Comparison of ENCODE assay signal across 8 cellular contexts in genomic region chr18:14178691-14179196, GRCh38. TPM values are rescaled to one million over a fixed set of nuclear protein-coding genes. Genes with fewer than 3 reads are reported as not detected.
DNase-seq lines count a peak whose midpoint lies in the region; ATAC-seq and TF ChIP-seq lines count a peak whose summit lies in the region.
"Not testable (repeated sequence)": the region's sequence is repeated elsewhere in the genome, so short reads cannot be mapped to it uniquely, and the experiment has no call there.

No MANE protein-coding gene starts in this region.

- H2AK5ac ChIP-seq in IMR-90 (ENCODE audit: low read depth, low read length) = not testable (repeated sequence)

- not testable (repeated sequence) for H3K79me1 ChIP-seq in IMR-90 (ENCODE audit: low read depth in 1 of 2, low read length in 2 of 2)

- not testable (repeated sequence) for H3K4me1 Mint-ChIP-seq in stimulated activated naive CD8-positive, alpha-beta T cell treated with anti-CD3 and anti-CD28 coated beads, Interleukin-15, amount 100 ng/mL, for 72 hours

- H3K4me3 ChIP-seq in IMR-90 (ENCODE audit: insufficient read depth, low read depth, low read length) (peak overlapping the region; percentile 31), foreskin fibroblast (ENCODE audit: low read depth in 1 of 2, low read length in 2 of 2) (peak overlapping the region in 1 of 2 donors; percentile 41)

- H3K23ac ChIP-seq in IMR-90 (ENCODE audit: low read depth, low read length) = not testable (repeated sequence)

- H3K9me3 ChIP-seq in ES-I3 (ENCODE audit: control insufficient read depth, insufficient read depth, low read length); IMR-90 (ENCODE audit: control insufficient read depth, insufficient read depth, low read length): not testable (repeated sequence)

- not testable (repeated sequence) for H3K9me1 ChIP-seq in IMR-90 (ENCODE audit: insufficient read depth, low read length)

- not testable (repeated sequence) for H2BK5ac ChIP-seq in IMR-90 (ENCODE audit: low read depth, low read length, poor library complexity, severe bottlenecking)

- not testable (repeated sequence) for H3K4me1 ChIP-seq in ES-I3 (ENCODE audit: insufficient read depth, low read length); IMR-90 (ENCODE audit: control insufficient read depth, insufficient read depth, low read length)

- CTCF ChIA-PET in IMR-90 (lab: Yijun Ruan, JAX) = not testable (repeated sequence)

- H4K8ac ChIP-seq in IMR-90 (ENCODE audit: low read depth in 2 of 2, low read length in 2 of 2) = not testable (repeated sequence)

- not testable (repeated sequence) for H3K27me3 ChIP-seq in IMR-90 (ENCODE audit: control insufficient read depth, insufficient read depth, low read length)

- not testable (repeated sequence) for H3K14ac ChIP-seq in IMR-90 (replicated peaks; ENCODE audit: low read depth, low read length)

- TF ChIP-seq RAD21 in IMR-90 (IDR thresholded peaks at IDR 0.05; ENCODE audit: low read length) = peak; percentile 20; the same call in 1 of the 2 replicates

- peak overlapping the region; percentile 30; the same call in 1 of the 2 replicates for H3K9ac ChIP-seq in ES-I3 (ENCODE audit: low read depth, low read length)
- not testable (repeated sequence) for H3K9ac ChIP-seq in IMR-90 (ENCODE audit: low read depth, low read length)

- H2AFZ ChIP-seq in IMR-90 (replicated peaks; ENCODE audit: low read length, poor library complexity) = not testable (repeated sequence)

- H2BK120ac ChIP-seq in IMR-90 (ENCODE audit: low read depth, low read length) = not testable (repeated sequence)

- H3K36me3 ChIP-seq in ES-I3 (ENCODE audit: insufficient read depth, low read length); IMR-90 (ENCODE audit: control insufficient read depth, insufficient read depth, low read length): not testable (repeated sequence)

- DNase-seq in IMR-90 (peak; percentile 0), SIG-M5 treated with dmso at 0.1 percent for 504 hours (lab: John Stamatoyannopoulos, UW; ENCODE audit: unreplicated experiment) (peak; percentile 2), foreskin fibroblast (peak; percentile 64 to 65), occipital lobe (lab: John Stamatoyannopoulos, UW) (peak; percentile 43)
- DNase-seq in activated effector memory CD4-positive, alpha-beta T cell treated with anti-CD3 and anti-CD28 coated beads, Interleukin-2, amount 50 U/mL, for 16 hours = peak; percentile 91
- DNase-seq in stimulated activated naive CD8-positive, alpha-beta T cell treated with anti-CD3 and anti-CD28 coated beads, Interleukin-15, amount 100 ng/mL, for 72 hours = peak; percentile 87 to 92

- H4K91ac ChIP-seq in IMR-90 (ENCODE audit: insufficient read depth, low read depth, low read length) = not testable (repeated sequence)

- H3K18ac ChIP-seq in IMR-90 (ENCODE audit: low read depth, low read length) = not testable (repeated sequence)

- H3K4ac ChIP-seq in IMR-90 (ENCODE audit: low read depth, low read length) = not testable (repeated sequence)

- H2AK9ac ChIP-seq in IMR-90 (replicated peaks; ENCODE audit: low read depth, low read length, poor library complexity) = not testable (repeated sequence)

- dilution Hi-C loops in IMR-90 (cut with HindIII; ENCODE audit: low sequenced_read_pairs, unreplicated experiment) = not testable (repeated sequence)

- ATAC-seq in GM21717 (IDR thresholded peaks at IDR 0.05; ENCODE audit: unreplicated experiment) = peak; percentile 90
- peak; percentile 51; the same call in 1 of the 2 replicates for ATAC-seq in IMR-90 (ENCODE audit: low read depth)
- ATAC-seq in stimulated activated naive CD8-positive, alpha-beta T cell treated with anti-CD3 and anti-CD28 coated beads, Interleukin-15, amount 100 ng/mL, for 72 hours = peak; percentile 89

- not testable (repeated sequence) for H3K56ac ChIP-seq in IMR-90 (ENCODE audit: extremely low read depth, insufficient read depth, low read length)

- not testable (repeated sequence) for H2BK15ac ChIP-seq in IMR-90 (ENCODE audit: low read depth, low read length)

- H3K27ac Mint-ChIP-seq in stimulated activated naive CD8-positive, alpha-beta T cell treated with anti-CD3 and anti-CD28 coated beads, Interleukin-15, amount 100 ng/mL, for 72 hours = peak overlapping the region; percentile 95 to 99

- intact Hi-C loops in IMR-90 (cut with micrococcal nuclease) = not testable (repeated sequence)

- H3K9me3 Mint-ChIP-seq in stimulated activated naive CD8-positive, alpha-beta T cell treated with anti-CD3 and anti-CD28 coated beads, Interleukin-15, amount 100 ng/mL, for 72 hours = not testable (repeated sequence)

- WGBS in IMR-90 (ENCODE audit: extremely low coverage in 2 of 2, insufficient read length in 1 of 2), 2 experiments = 9% methylated on average over 7 of the region's 38 CpGs; no CpG with 5 or more reads in 1 of the 2 experiments

- not testable (repeated sequence) for TF ChIP-seq POLR2A in IMR-90 (IDR thresholded peaks at IDR 0.05; ENCODE audit: low read depth, low read length)

- H3K27ac ChIP-seq in IMR-90 (ENCODE audit: insufficient read depth, low read length) = not testable (repeated sequence)

- H3K4me2 ChIP-seq in IMR-90 (ENCODE audit: low read depth, low read length) = not testable (repeated sequence)

- TF ChIP-seq CTCF in IMR-90 (conservative IDR thresholded peaks at IDR 0.05; ENCODE audit: low read depth, low read length) = peak; percentile 32
- not testable (repeated sequence) for TF ChIP-seq CTCF in foreskin fibroblast (IDR thresholded peaks at IDR 0.05; ENCODE audit: low read depth, low read length)

- H3K4me3 Mint-ChIP-seq in stimulated activated naive CD8-positive, alpha-beta T cell treated with anti-CD3 and anti-CD28 coated beads, Interleukin-15, amount 100 ng/mL, for 72 hours = peak overlapping the region; percentile 94 to 97

- H3K27me3 Mint-ChIP-seq in stimulated activated naive CD8-positive, alpha-beta T cell treated with anti-CD3 and anti-CD28 coated beads, Interleukin-15, amount 100 ng/mL, for 72 hours = not testable (repeated sequence)

- in situ Hi-C loops in IMR-90 (cut with MboI; ENCODE audit: low sequenced_read_pairs) = not testable (repeated sequence)

- not testable (repeated sequence) for H2BK20ac ChIP-seq in IMR-90 (ENCODE audit: low read depth, low read length)

- POLR2A ChIA-PET in IMR-90 (lab: Charles Lee; ENCODE audit: unreplicated experiment) = not testable (repeated sequence)

- H4K20me1 ChIP-seq in IMR-90 (ENCODE audit: insufficient read depth, low read length) = not testable (repeated sequence)

- not testable (repeated sequence) for H4K5ac ChIP-seq in IMR-90 (ENCODE audit: low read depth, low read length)

- BruUV-seq in IMR-90 (replicated peaks; lab: Mats Ljungman, UMichigan) = not testable (repeated sequence)

RNA-seq across cellular contexts. Expression of gene ZNF519, which starts 46.5 kb away (rescaled TPM):
- total RNA-seq in IMR-90 (2012; rRNA removed) = 3.3 and 4.7 TPM in 2 replicates
- 2.2 and 2.3 TPM in 2 replicates for polyA plus RNA-seq in IMR-90 (2012; rRNA removed)
- 0.45 and 1.3 TPM in 2 replicates for polyA plus RNA-seq in IMR-90 (2012; cell fraction: cytosol; rRNA removed)
- polyA plus RNA-seq in IMR-90 (2012; cell fraction: nucleus; rRNA removed; ENCODE audit: low replicate concordance) = 1.9 and 6.9 TPM in 2 replicates
- 65.7 TPM for total RNA-seq in occipital lobe

Comparison
In these comparisons a context has a peak if more than half of its experiments do, and no peak if none do; other contexts are left out.
1. DNase-seq: peak in every context shown above with its lines; median percentile 91 in activated effector memory CD4-positive, alpha-beta T cell treated with anti-CD3 and anti-CD28 coated beads, Interleukin-2, amount 50 U/mL, for 16 hours; 90 in stimulated activated naive CD8-positive, alpha-beta T cell treated with anti-CD3 and anti-CD28 coated beads, Interleukin-15, amount 100 ng/mL, for 72 hours; 64 in foreskin fibroblast; 43 in occipital lobe; 2 in SIG-M5 treated with dmso at 0.1 percent for 504 hours; 0 in IMR-90.
2. RNA of gene ZNF519, which starts 46.5 kb away (total RNA-seq): 65.7 TPM in occipital lobe (single experiment); 3.3 to 4.7 TPM in IMR-90; every median in the first group is over 10 times any median in the second.
3. Peak in every context shown above with its lines, with median percentiles within 50 percentile points of each other: ATAC-seq.